2 cellular contexts compared by ENCODE assay signal in the genomic region with DNA sequence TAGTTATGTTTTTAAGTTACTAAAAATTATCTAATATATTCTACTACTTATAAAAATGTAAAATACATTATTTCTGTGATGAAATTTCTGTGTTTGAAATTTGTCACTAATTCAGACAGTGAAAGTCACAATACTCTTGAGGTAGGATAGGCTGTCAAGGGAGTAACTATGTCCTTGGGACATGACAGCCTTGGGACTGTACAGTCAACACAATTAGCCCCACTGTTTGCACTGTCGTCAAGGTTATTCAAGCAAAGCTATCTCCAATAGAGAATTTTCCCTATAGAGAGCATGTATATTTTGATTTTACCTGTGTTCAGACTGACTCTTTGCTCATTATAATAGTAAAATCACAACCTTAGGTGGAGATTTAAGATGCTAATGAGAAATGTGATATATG.
TF ChIP-seq lines count a peak whose summit lies in the region.

No MANE protein-coding gene starts in this region.

TF ChIP-seq in HepG2, 621 proteins besides CTCF, POLR2A, EP300 and RAD21:
- TF ChIP-seq, protein P1, sequence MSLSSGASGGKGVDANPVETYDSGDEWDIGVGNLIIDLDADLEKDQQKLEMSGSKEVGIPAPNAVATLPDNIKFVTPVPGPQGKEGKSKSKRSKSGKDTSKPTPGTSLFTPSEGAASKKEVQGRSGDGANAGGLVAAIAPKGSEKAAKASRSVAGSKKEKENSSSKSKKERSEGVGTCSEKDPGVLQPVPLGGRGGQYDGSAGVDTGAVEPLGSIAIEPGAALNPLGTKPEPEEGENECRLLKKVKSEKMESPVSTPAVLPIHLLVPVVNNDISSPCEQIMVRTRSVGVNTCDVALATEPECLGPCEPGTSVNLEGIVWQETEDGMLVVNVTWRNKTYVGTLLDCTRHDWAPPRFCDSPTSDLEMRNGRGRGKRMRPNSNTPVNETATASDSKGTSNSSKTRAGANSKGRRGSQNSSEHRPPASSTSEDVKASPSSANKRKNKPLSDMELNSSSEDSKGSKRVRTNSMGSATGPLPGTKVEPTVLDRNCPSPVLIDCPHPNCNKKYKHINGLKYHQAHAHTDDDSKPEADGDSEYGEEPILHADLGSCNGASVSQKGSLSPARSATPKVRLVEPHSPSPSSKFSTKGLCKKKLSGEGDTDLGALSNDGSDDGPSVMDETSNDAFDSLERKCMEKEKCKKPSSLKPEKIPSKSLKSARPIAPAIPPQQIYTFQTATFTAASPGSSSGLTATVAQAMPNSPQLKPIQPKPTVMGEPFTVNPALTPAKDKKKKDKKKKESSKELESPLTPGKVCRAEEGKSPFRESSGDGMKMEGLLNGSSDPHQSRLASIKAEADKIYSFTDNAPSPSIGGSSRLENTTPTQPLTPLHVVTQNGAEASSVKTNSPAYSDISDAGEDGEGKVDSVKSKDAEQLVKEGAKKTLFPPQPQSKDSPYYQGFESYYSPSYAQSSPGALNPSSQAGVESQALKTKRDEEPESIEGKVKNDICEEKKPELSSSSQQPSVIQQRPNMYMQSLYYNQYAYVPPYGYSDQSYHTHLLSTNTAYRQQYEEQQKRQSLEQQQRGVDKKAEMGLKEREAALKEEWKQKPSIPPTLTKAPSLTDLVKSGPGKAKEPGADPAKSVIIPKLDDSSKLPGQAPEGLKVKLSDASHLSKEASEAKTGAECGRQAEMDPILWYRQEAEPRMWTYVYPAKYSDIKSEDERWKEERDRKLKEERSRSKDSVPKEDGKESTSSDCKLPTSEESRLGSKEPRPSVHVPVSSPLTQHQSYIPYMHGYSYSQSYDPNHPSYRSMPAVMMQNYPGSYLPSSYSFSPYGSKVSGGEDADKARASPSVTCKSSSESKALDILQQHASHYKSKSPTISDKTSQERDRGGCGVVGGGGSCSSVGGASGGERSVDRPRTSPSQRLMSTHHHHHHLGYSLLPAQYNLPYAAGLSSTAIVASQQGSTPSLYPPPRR (CRISPR knock-in tag; IDR thresholded peaks at IDR 0.05; ENCODE audit: borderline replicate concordance): no peak
- TF ChIP-seq, protein P2, sequence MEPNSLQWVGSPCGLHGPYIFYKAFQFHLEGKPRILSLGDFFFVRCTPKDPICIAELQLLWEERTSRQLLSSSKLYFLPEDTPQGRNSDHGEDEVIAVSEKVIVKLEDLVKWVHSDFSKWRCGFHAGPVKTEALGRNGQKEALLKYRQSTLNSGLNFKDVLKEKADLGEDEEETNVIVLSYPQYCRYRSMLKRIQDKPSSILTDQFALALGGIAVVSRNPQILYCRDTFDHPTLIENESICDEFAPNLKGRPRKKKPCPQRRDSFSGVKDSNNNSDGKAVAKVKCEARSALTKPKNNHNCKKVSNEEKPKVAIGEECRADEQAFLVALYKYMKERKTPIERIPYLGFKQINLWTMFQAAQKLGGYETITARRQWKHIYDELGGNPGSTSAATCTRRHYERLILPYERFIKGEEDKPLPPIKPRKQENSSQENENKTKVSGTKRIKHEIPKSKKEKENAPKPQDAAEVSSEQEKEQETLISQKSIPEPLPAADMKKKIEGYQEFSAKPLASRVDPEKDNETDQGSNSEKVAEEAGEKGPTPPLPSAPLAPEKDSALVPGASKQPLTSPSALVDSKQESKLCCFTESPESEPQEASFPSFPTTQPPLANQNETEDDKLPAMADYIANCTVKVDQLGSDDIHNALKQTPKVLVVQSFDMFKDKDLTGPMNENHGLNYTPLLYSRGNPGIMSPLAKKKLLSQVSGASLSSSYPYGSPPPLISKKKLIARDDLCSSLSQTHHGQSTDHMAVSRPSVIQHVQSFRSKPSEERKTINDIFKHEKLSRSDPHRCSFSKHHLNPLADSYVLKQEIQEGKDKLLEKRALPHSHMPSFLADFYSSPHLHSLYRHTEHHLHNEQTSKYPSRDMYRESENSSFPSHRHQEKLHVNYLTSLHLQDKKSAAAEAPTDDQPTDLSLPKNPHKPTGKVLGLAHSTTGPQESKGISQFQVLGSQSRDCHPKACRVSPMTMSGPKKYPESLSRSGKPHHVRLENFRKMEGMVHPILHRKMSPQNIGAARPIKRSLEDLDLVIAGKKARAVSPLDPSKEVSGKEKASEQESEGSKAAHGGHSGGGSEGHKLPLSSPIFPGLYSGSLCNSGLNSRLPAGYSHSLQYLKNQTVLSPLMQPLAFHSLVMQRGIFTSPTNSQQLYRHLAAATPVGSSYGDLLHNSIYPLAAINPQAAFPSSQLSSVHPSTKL (CRISPR knock-in tag; IDR thresholded peaks at IDR 0.05): 0 out of 2 replicates have a peak, but pooled peaks have one; percentile 40
- TF ChIP-seq ZNF383 (CRISPR knock-in tag; IDR thresholded peaks at IDR 0.05; ENCODE audit: borderline replicate concordance) (no peak), ZNF501 (CRISPR knock-in tag; IDR thresholded peaks at IDR 0.05) (no peak), MIXL1 (CRISPR knock-in tag; IDR thresholded peaks at IDR 0.05) (peak; percentile 40; the same call in 1 of the 2 replicates), ZNF143 (CRISPR knock-in tag; IDR thresholded peaks at IDR 0.05) (no peak), FOXA3 (CRISPR knock-in tag; IDR thresholded peaks at IDR 0.05) (0 out of 2 replicates have a peak, but pooled peaks have one; percentile 20), ZNF598 (CRISPR knock-in tag; IDR thresholded peaks at IDR 0.05; ENCODE audit: borderline replicate concordance) (no peak), FOXA1 (IDR thresholded peaks at IDR 0.05) (no peak), FOXA1 (CRISPR knock-in tag; IDR thresholded peaks at IDR 0.05) (peak; percentile 25; the same call in 1 of the 2 replicates)

TF ChIP-seq in GM23338, 12 proteins besides CTCF, POLR2A, EP300 and RAD21 (continued from another document):
- TF ChIP-seq, protein P3, sequence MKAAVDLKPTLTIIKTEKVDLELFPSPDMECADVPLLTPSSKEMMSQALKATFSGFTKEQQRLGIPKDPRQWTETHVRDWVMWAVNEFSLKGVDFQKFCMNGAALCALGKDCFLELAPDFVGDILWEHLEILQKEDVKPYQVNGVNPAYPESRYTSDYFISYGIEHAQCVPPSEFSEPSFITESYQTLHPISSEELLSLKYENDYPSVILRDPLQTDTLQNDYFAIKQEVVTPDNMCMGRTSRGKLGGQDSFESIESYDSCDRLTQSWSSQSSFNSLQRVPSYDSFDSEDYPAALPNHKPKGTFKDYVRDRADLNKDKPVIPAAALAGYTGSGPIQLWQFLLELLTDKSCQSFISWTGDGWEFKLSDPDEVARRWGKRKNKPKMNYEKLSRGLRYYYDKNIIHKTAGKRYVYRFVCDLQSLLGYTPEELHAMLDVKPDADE (IDR thresholded peaks at IDR 0.05): no peak
